ENCODE assay signal across 1 cellular context in genomic region chr7:154906736-154907355, GRCh38.
TF ChIP-seq lines count a peak whose summit lies in the region.

No MANE protein-coding gene starts in this region.

TF ChIP-seq in H1, 55 proteins besides CTCF, POLR2A, EP300 and RAD21 (continued from another document):
- TF ChIP-seq PHF8 (conservative IDR thresholded peaks at IDR 0.05; ENCODE audit: low read depth, low read length) (no peak), RNF2 (IDR thresholded peaks at IDR 0.05; ENCODE audit: borderline replicate concordance, low read depth, low read length, missing control alignments, poor library complexity, severe bottlenecking) (no peak), YY1 (IDR thresholded peaks at IDR 0.05; ENCODE audit: low read depth, low read length) (no peak), HDAC6 (IDR thresholded peaks at IDR 0.05; ENCODE audit: low read depth, low read length) (no peak), JUND (IDR thresholded peaks at IDR 0.05; ENCODE audit: low read length) (no peak), CHD1 (IDR thresholded peaks at IDR 0.05; ENCODE audit: low read depth, low read length) (no peak), CEBPB (IDR thresholded peaks at IDR 0.05; ENCODE audit: low read depth, low read length) (no peak)
